ENCODE assay signal across 14 cellular contexts in the genomic region with DNA sequence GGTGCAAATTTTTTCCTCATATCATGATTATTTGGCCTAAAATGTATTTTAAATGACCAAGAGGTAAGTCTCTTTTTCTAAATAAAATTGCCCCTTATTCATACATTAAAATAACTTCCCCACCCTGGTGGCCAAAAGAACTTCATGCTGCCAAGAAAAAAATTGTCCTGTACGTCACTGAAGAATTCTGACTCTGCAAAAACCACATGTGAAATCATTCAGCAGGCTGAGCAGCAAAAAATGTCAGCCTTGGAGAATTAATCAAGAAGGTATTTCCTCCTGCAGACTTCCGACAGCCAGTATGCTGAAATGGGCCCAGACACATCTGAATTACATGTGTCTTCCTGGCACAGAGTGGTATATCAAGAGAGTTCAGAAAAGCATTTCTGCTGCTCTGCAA.
A peak's percentile ranks its signal among the peaks of the same experiment; 100 is the strongest.
DNase-seq lines count a peak whose midpoint lies in the region; ATAC-seq, FAIRE-seq and TF ChIP-seq lines count a peak whose summit lies in the region.
"Had no signal": no experiment of that assay in that cellular context is flagged by ENCODE, and none has a peak within 500 bp of the region (broad histone marks: within the 10 kb centered on the region; RNA-seq: fewer than 3 reads in every experiment).

No MANE protein-coding gene starts in this region.

- TF ChIP-seq CTCF in SK-N-SH (IDR thresholded peaks at IDR 0.05): peak; percentile 48
- TF ChIP-seq CTCF in osteocyte (IDR thresholded peaks at IDR 0.05): peak; percentile 42

- H3K4me1 Mint-ChIP-seq in osteocyte (ENCODE audit: unreplicated experiment): peaks cover 34% of the 10 kb centered on the region
- no peaks in the 10 kb centered on the region for H3K4me1 Mint-ChIP-seq in activated CD4-positive, alpha-beta memory T cell treated with anti-CD3 and anti-CD28 coated beads for 36 hours (ENCODE audit: low read depth)
- H3K4me1 Mint-ChIP-seq: activated naive CD8-positive, alpha-beta T cell treated with anti-CD3 and anti-CD28 coated beads, Interleukin-2, amount 50 U/mL, for 24 hours had no signal

- H3K4me1 ChIP-seq in SK-N-SH (ENCODE audit: control insufficient read depth in 1 of 2, insufficient read depth in 2 of 2, low read depth in 1 of 2, low read length in 1 of 2): peaks cover 0 to 5% of the 10 kb centered on the region in 2 experiments; a peak in 2 of 4 replicates

- H3F3A ChIP-seq in SK-N-SH (replicated peaks; ENCODE audit: insufficient read depth): peaks cover 3% of the 10 kb centered on the region

- TF ChIP-seq RAD21 in SK-N-SH (IDR thresholded peaks at IDR 0.05; ENCODE audit: low read length): no peak

- no peaks in the 10 kb centered on the region for H3K9me2 ChIP-seq in SK-N-SH

- H2AFZ ChIP-seq in SK-N-SH (ENCODE audit: low read depth): no peak overlapping the region

- no peak overlapping the region for H3K4me2 ChIP-seq in SK-N-SH

- H3K9me3 Mint-ChIP-seq in osteocyte (ENCODE audit: unreplicated experiment): peaks cover 9% of the 10 kb centered on the region
- no peaks in the 10 kb centered on the region for H3K9me3 Mint-ChIP-seq in activated CD4-positive, alpha-beta memory T cell treated with anti-CD3 and anti-CD28 coated beads for 36 hours
- H3K9me3 Mint-ChIP-seq: activated naive CD8-positive, alpha-beta T cell treated with anti-CD3 and anti-CD28 coated beads, Interleukin-2, amount 50 U/mL, for 24 hours had no signal

- no peaks in the 10 kb centered on the region for H4K20me1 ChIP-seq in SK-N-SH (ENCODE audit: insufficient read depth)

- DNase-seq in GM04503 (ENCODE audit: low read depth) (peak; percentile 73), SK-N-SH (no peak), fibroblast of the conjunctiva (ENCODE audit: low read depth) (peak; percentile 64), osteocyte (ENCODE audit: extremely low spot score, unreplicated experiment) (no peak), GM19240 (ENCODE audit: insufficient read length, low spot score) (no peak), GM12892 (ENCODE audit: insufficient read length) (no peak)
- DNase-seq in activated CD4-positive, alpha-beta memory T cell treated with anti-CD3 and anti-CD28 coated beads for 36 hours: no peak
- DNase-seq: activated naive CD8-positive, alpha-beta T cell treated with anti-CD3 and anti-CD28 coated beads, Interleukin-2, amount 50 U/mL, for 24 hours; effector CD8-positive, alpha-beta T cell; mucosa of descending colon; NCI-H1092 treated with DMSO at 0.1 percent for 48 hours; NCI-H526 treated with DMSO at 0.1 percent for 48 hours had no signal

- ATAC-seq in GM19397 (IDR thresholded peaks at IDR 0.05; ENCODE audit: unreplicated experiment): no peak
- ATAC-seq: activated naive CD8-positive, alpha-beta T cell treated with anti-CD3 and anti-CD28 coated beads, Interleukin-2, amount 50 U/mL, for 24 hours; mucosa of descending colon had no signal

- no peaks in the 10 kb centered on the region for H3K27me3 Mint-ChIP-seq in osteocyte (ENCODE audit: unreplicated experiment)
- H3K27me3 Mint-ChIP-seq in activated CD4-positive, alpha-beta memory T cell treated with anti-CD3 and anti-CD28 coated beads for 36 hours: no peaks in the 10 kb centered on the region
- H3K27me3 Mint-ChIP-seq: activated naive CD8-positive, alpha-beta T cell treated with anti-CD3 and anti-CD28 coated beads, Interleukin-2, amount 50 U/mL, for 24 hours had no signal

- H3K9ac ChIP-seq in SK-N-SH: no peak overlapping the region

- H3K27ac ChIP-seq in SK-N-SH (ENCODE audit: low read depth in 2 of 2, low read length in 1 of 2): peak overlapping the region; percentile 29 to 41; a peak in 3 of 4 replicates
- H3K27ac ChIP-seq: SJSA1 had no signal

- peak in 1 of 2 experiments; percentile 80; a peak in 2 of 4 replicates for TF ChIP-seq EP300 in SK-N-SH (IDR thresholded peaks at IDR 0.05; ENCODE audit: borderline replicate concordance in 1 of 2, low read depth in 1 of 2, low read length in 1 of 2)

- no peak overlapping the region for H3K4me3 ChIP-seq in SK-N-SH (ENCODE audit: low read depth in 2 of 2, low read length in 1 of 2)
- H3K4me3 ChIP-seq: mucosa of descending colon, SJSA1 had no signal

- H3K4me3 Mint-ChIP-seq in osteocyte (ENCODE audit: unreplicated experiment): no peak overlapping the region
- no peak overlapping the region for H3K4me3 Mint-ChIP-seq in activated CD4-positive, alpha-beta memory T cell treated with anti-CD3 and anti-CD28 coated beads for 36 hours
- H3K4me3 Mint-ChIP-seq: activated naive CD8-positive, alpha-beta T cell treated with anti-CD3 and anti-CD28 coated beads, Interleukin-2, amount 50 U/mL, for 24 hours had no signal

- TF ChIP-seq POLR2A in GM12892 (IDR thresholded peaks at IDR 0.05; ENCODE audit: low read depth, low read length): no peak

- intact Hi-C loops in activated CD4-positive, alpha-beta memory T cell treated with anti-CD3 and anti-CD28 coated beads for 36 hours (cut with micrococcal nuclease): no loop called here

- H3K27ac Mint-ChIP-seq in osteocyte (ENCODE audit: unreplicated experiment): peak overlapping the region; percentile 58
- no peak overlapping the region for H3K27ac Mint-ChIP-seq in activated CD4-positive, alpha-beta memory T cell treated with anti-CD3 and anti-CD28 coated beads for 36 hours
- H3K27ac Mint-ChIP-seq: activated naive CD8-positive, alpha-beta T cell treated with anti-CD3 and anti-CD28 coated beads, Interleukin-2, amount 50 U/mL, for 24 hours had no signal

- FAIRE-seq in GM12892 (lab: Jason Lieb, UNC): no peak

- CTCF ChIA-PET in SK-N-SH (lab: Yijun Ruan, JAX): no interaction called here
- CTCF ChIA-PET in activated CD4-positive, alpha-beta memory T cell treated with anti-CD3 and anti-CD28 coated beads for 36 hours (lab: Charles Lee): no interaction called here

- H3K27me3 ChIP-seq in SK-N-SH (ENCODE audit: insufficient read depth): no peaks in the 10 kb centered on the region
- H3K27me3 ChIP-seq: SJSA1 had no signal

- H3K79me2 ChIP-seq in SK-N-SH (ENCODE audit: insufficient read depth): no peaks in the 10 kb centered on the region

- H3K9me3 ChIP-seq in SK-N-SH: no peaks in the 10 kb centered on the region
- H3K9me3 ChIP-seq: mucosa of descending colon, SJSA1 had no signal

- 9% methylated on average over 2 of the region's 2 CpGs for WGBS in SK-N-SH (ENCODE audit: low lambda C conversion rate)

- no peaks in the 10 kb centered on the region for H3K36me3 ChIP-seq in SK-N-SH (replicated peaks in 1 of 2; ENCODE audit: control insufficient read depth in 1 of 2, insufficient read depth in 2 of 2, low read length in 1 of 2)
- H3K36me3 ChIP-seq: SJSA1 had no signal

- no peaks in the 10 kb centered on the region for H3K36me3 Mint-ChIP-seq in osteocyte (ENCODE audit: unreplicated experiment)
- no peaks in the 10 kb centered on the region for H3K36me3 Mint-ChIP-seq in activated CD4-positive, alpha-beta memory T cell treated with anti-CD3 and anti-CD28 coated beads for 36 hours

- POLR2A ChIA-PET in SK-N-SH (lab: Yijun Ruan, JAX): no interaction called here
- POLR2A ChIA-PET in activated CD4-positive, alpha-beta memory T cell treated with anti-CD3 and anti-CD28 coated beads for 36 hours (lab: Charles Lee): no interaction called here

TF ChIP-seq in SK-N-SH, 30 proteins besides CTCF, POLR2A, EP300 and RAD21 (continues in another document):
- TF ChIP-seq, protein P1, sequence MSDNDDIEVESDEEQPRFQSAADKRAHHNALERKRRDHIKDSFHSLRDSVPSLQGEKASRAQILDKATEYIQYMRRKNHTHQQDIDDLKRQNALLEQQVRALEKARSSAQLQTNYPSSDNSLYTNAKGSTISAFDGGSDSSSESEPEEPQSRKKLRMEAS (IDR thresholded peaks at IDR 0.05; ENCODE audit: low read depth): peak; percentile 83
- TF ChIP-seq RCOR1 (IDR thresholded peaks at IDR 0.05; ENCODE audit: low read length): no peak
- TF ChIP-seq, protein P2, sequence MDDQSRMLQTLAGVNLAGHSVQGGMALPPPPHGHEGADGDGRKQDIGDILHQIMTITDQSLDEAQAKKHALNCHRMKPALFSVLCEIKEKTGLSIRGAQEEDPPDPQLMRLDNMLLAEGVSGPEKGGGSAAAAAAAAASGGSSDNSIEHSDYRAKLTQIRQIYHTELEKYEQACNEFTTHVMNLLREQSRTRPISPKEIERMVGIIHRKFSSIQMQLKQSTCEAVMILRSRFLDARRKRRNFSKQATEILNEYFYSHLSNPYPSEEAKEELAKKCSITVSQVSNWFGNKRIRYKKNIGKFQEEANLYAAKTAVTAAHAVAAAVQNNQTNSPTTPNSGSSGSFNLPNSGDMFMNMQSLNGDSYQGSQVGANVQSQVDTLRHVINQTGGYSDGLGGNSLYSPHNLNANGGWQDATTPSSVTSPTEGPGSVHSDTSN (IDR thresholded peaks at IDR 0.05): peak; percentile 95
- peak; percentile 43; the same call in 1 of the 2 replicates for TF ChIP-seq RXRA (IDR thresholded peaks at IDR 0.05; ENCODE audit: borderline replicate concordance, low read depth)
- TF ChIP-seq MXI1 (IDR thresholded peaks at IDR 0.05; ENCODE audit: low read depth, low read length): no peak
- TF ChIP-seq YY1 (IDR thresholded peaks at IDR 0.05; ENCODE audit: low read depth): peak; percentile 50; the same call in 1 of the 2 replicates
- TF ChIP-seq USF1 (IDR thresholded peaks at IDR 0.05; ENCODE audit: borderline replicate concordance, low read depth): no peak
- TF ChIP-seq TEAD4 (IDR thresholded peaks at IDR 0.05; ENCODE audit: borderline replicate concordance, insufficient read depth): peak; percentile 79; the same call in 1 of the 2 replicates
- no peak for TF ChIP-seq TAF1 (IDR thresholded peaks at IDR 0.05; ENCODE audit: borderline replicate concordance, low read depth, low read length)
- TF ChIP-seq GATA2 (CRISPR knock-in tag; IDR thresholded peaks at IDR 0.05): no peak
- no peak; the same call in 1 of the 2 replicates for TF ChIP-seq FOSL2 (IDR thresholded peaks at IDR 0.05; ENCODE audit: borderline replicate concordance, low read depth)
- TF ChIP-seq TCF12 (IDR thresholded peaks at IDR 0.05): peak; percentile 94
- TF ChIP-seq RFX5 (IDR thresholded peaks at IDR 0.05; ENCODE audit: low read length): no peak
- TF ChIP-seq POLR2AphosphoS5 (IDR thresholded peaks at IDR 0.05; ENCODE audit: low read depth, low read length): peak; percentile 51; the same call in 1 of the 2 replicates

Comparison
In these comparisons a context has a peak if more than half of its experiments do, and no peak if none do; other contexts are left out.
1. DNase-seq: peak in GM04503 (single experiment) and fibroblast of the conjunctiva (single experiment); none in SK-N-SH (single experiment), osteocyte (single experiment), GM19240 (single experiment), GM12892 (single experiment) and activated CD4-positive, alpha-beta memory T cell treated with anti-CD3 and anti-CD28 coated beads for 36 hours (single experiment).